In the genomic region with DNA sequence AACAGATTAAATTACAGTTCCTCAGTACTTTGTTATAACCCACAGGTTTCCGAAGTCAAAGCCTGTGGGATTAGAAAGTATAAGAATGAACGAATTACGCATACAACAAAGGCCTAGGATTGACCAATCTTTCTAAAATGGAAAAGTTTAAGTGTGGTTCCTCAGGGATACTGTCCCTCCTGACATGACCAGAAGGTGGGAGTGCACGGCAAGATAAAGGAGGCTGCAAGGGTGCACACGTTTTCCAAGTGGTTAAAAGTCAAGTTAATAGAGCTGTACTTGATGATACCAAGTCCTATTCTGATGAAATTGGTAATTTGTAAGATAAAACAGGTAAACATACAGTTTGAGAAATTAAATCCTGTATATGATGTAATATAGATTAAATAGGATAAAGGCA, we compare ENCODE assay signal across 13 cellular contexts.
DNase-seq lines count a peak whose midpoint lies in the region; ATAC-seq and TF ChIP-seq lines count a peak whose summit lies in the region.
"Had no signal": no experiment of that assay in that cellular context is flagged by ENCODE, and none has a peak within 500 bp of the region (broad histone marks: within the 10 kb centered on the region; RNA-seq: fewer than 3 reads in every experiment).

No MANE protein-coding gene starts in this region.

- H3K4me3 ChIP-seq in cardiac muscle cell: no peak overlapping the region
- H3K4me3 ChIP-seq in right atrium auricular region: no peak overlapping the region
- no peak overlapping the region for H3K4me3 ChIP-seq in foreskin fibroblast (ENCODE audit: low read depth in 1 of 2, low read length in 2 of 2)
- H3K4me3 ChIP-seq: stomach had no signal

- in situ Hi-C loops in SK-MEL-5 (cut with HindIII; ENCODE audit: low pct_unique_long_range_greater_than_20kb, low sequenced_read_pairs): no loop called here

- H3K27me3 ChIP-seq in cardiac muscle cell (no peaks in the 10 kb centered on the region), right atrium auricular region (no peaks in the 10 kb centered on the region)
- H3K27me3 ChIP-seq: stomach had no signal

- H3K36me3 ChIP-seq in cardiac muscle cell (no peaks in the 10 kb centered on the region), right atrium auricular region (no peaks in the 10 kb centered on the region)
- H3K36me3 ChIP-seq: stomach had no signal

- H3K27ac ChIP-seq in cardiac muscle cell: no peak overlapping the region
- H3K27ac ChIP-seq in right atrium auricular region: no peak overlapping the region
- H3K27ac ChIP-seq: stomach had no signal

- H3K9me3 ChIP-seq in cardiac muscle cell (ENCODE audit: low read depth) (no peaks in the 10 kb centered on the region), right atrium auricular region (no peaks in the 10 kb centered on the region)
- H3K9me3 ChIP-seq: stomach had no signal

- peak; percentile 25 for TF ChIP-seq CTCF in cardiac muscle cell (IDR thresholded peaks at IDR 0.05; ENCODE audit: low read depth, low read length)
- TF ChIP-seq CTCF in right atrium auricular region (IDR thresholded peaks at IDR 0.05): no peak
- TF ChIP-seq CTCF in foreskin fibroblast (IDR thresholded peaks at IDR 0.05; ENCODE audit: low read depth, low read length): peak; percentile 6

- H3K4me1 ChIP-seq in cardiac muscle cell (ENCODE audit: low read depth) (no peaks in the 10 kb centered on the region), right atrium auricular region (no peaks in the 10 kb centered on the region)
- H3K4me1 ChIP-seq: stomach had no signal

- no peak for ATAC-seq in GM21447 (IDR thresholded peaks at IDR 0.05; ENCODE audit: unreplicated experiment)
- no peak for ATAC-seq in GM21786 (IDR thresholded peaks at IDR 0.05; ENCODE audit: unreplicated experiment)

- DNase-seq in cardiac muscle cell (ENCODE audit: low read depth in 1 of 2, low spot score in 1 of 2) (peak; percentile 7 to 46), right atrium auricular region (ENCODE audit: low spot score) (no peak), SK-MEL-5 (ENCODE audit: low read depth, low spot score) (peak; percentile 28), foreskin fibroblast (peak; percentile 39 to 75), globus pallidus (ENCODE audit: low spot score) (no peak)
- DNase-seq in activated CD8-positive, alpha-beta memory T cell treated with anti-CD3 and anti-CD28 coated beads, Interleukin-2, amount 50 U/mL, for 4 hours: no peak
- DNase-seq: NCI-H1092 treated with DMSO at 0.1 percent for 48 hours; nucleus accumbens; OCI-M1; stimulated activated CD4-positive, alpha-beta T cell treated with anti-CD3 and anti-CD28 coated beads, Interleukin-4, amount 100 ng/mL, for 1 hour; stomach had no signal

Comparison
In these comparisons a context has a peak if more than half of its experiments do, and no peak if none do; other contexts are left out.
1. DNase-seq: peak in cardiac muscle cell (2 of 2), SK-MEL-5 (single experiment) and foreskin fibroblast (2 of 2); none in right atrium auricular region (single experiment), activated CD8-positive, alpha-beta memory T cell treated with anti-CD3 and anti-CD28 coated beads, Interleukin-2, amount 50 U/mL, for 4 hours (single experiment) and globus pallidus (single experiment).
2. CTCF ChIP-seq: peak in cardiac muscle cell (single experiment) and foreskin fibroblast (single experiment); none in right atrium auricular region (0 of 2).